8 cellular contexts compared by ENCODE assay signal in genomic region chr1:224357626-224358124, GRCh38. TPM values are rescaled to one million over a fixed set of nuclear protein-coding genes. Genes with fewer than 3 reads are reported as not detected.
DNase-seq lines count a peak whose midpoint lies in the region; ATAC-seq and TF ChIP-seq lines count a peak whose summit lies in the region.

No MANE protein-coding gene starts in this region.

- no peak for TF ChIP-seq CTCF in cardiac muscle cell (IDR thresholded peaks at IDR 0.05; ENCODE audit: low read depth, low read length)
- TF ChIP-seq CTCF in SU-DHL-6 (IDR thresholded peaks at IDR 0.05; ENCODE audit: insufficient read depth, low read length, poor library complexity, severe bottlenecking): no peak

- no peak overlapping the region for H2AFZ ChIP-seq in SU-DHL-6 (ENCODE audit: low read depth, low read length, severe bottlenecking)

- H3K4me3 ChIP-seq in cardiac muscle cell (peak overlapping the region; percentile 86), SU-DHL-6 (ENCODE audit: insufficient read depth, low read length, poor library complexity, severe bottlenecking) (peak overlapping the region; percentile 69), skeletal muscle satellite cell (ENCODE audit: low read length) (peak overlapping the region; percentile 99)

- H3K9me3 ChIP-seq in cardiac muscle cell (ENCODE audit: low read depth) (no peaks in the 10 kb centered on the region), SU-DHL-6 (ENCODE audit: insufficient read depth, low read length) (no peaks in the 10 kb centered on the region), skeletal muscle satellite cell (replicated peaks; ENCODE audit: low read length) (no peaks in the 10 kb centered on the region)

- no peaks in the 10 kb centered on the region for H3K9me2 ChIP-seq in SU-DHL-6 (replicated peaks; ENCODE audit: insufficient read depth, low read length)

- no peak for ATAC-seq in Right ventricle myocardium superior (ENCODE audit: poor library complexity)
- ATAC-seq in HG02884 (IDR thresholded peaks at IDR 0.05; ENCODE audit: unreplicated experiment): no peak

- H3K4me2 ChIP-seq in SU-DHL-6 (ENCODE audit: low read depth, low read length, poor library complexity, severe bottlenecking) (peak overlapping the region; percentile 66), skeletal muscle satellite cell (ENCODE audit: low read length) (peak overlapping the region; percentile 81)

- no peaks in the 10 kb centered on the region; the same call in 1 of the 2 replicates for H4K20me1 ChIP-seq in SU-DHL-6 (ENCODE audit: low read depth, low read length)

- no peaks in the 10 kb centered on the region for H3F3A ChIP-seq in SU-DHL-6 (ENCODE audit: insufficient read depth)

- intact Hi-C loops in Right ventricle myocardium superior (cut with DNase I): no loop called here

- H3K36me3 ChIP-seq in cardiac muscle cell (no peaks in the 10 kb centered on the region), SU-DHL-6 (ENCODE audit: low read length) (no peaks in the 10 kb centered on the region), skeletal muscle satellite cell (ENCODE audit: insufficient read depth, low read length) (no peaks in the 10 kb centered on the region)

- H3K27me3 ChIP-seq in cardiac muscle cell: no peaks in the 10 kb centered on the region
- no peaks in the 10 kb centered on the region for H3K27me3 ChIP-seq in SU-DHL-6 (ENCODE audit: low read length)
- no peaks in the 10 kb centered on the region for H3K27me3 ChIP-seq in skeletal muscle satellite cell (ENCODE audit: control insufficient read depth, insufficient read depth, low read length)

- H3K27ac ChIP-seq in cardiac muscle cell: no peak overlapping the region
- no peak overlapping the region for H3K27ac ChIP-seq in SU-DHL-6 (ENCODE audit: low read depth, low read length)

- DNase-seq in cardiac muscle cell (ENCODE audit: low read depth in 1 of 2, low spot score in 1 of 2) (peak in 1 of 2 donors; percentile 83), Right ventricle myocardium superior (no peak), fibroblast of the conjunctiva (ENCODE audit: low read depth) (peak; percentile 64), kidney glomerular epithelial cell (lab: John Stamatoyannopoulos, UW) (no peak), NCI-H1048 (lab: John Stamatoyannopoulos, UW) (no peak)

- peak overlapping the region; percentile 68 for H3K9ac ChIP-seq in SU-DHL-6 (ENCODE audit: low read length)
- peak overlapping the region; percentile 83 for H3K9ac ChIP-seq in skeletal muscle satellite cell (ENCODE audit: low read depth, low read length)

- peaks cover 25% of the 10 kb centered on the region; the same call in 1 of the 2 replicates for H3K79me2 ChIP-seq in SU-DHL-6 (ENCODE audit: insufficient read depth, low read length)

- H3K4me1 ChIP-seq in cardiac muscle cell (ENCODE audit: low read depth): peaks cover 15% of the 10 kb centered on the region
- H3K4me1 ChIP-seq in skeletal muscle satellite cell (ENCODE audit: control insufficient read depth, insufficient read depth, low read length): peaks cover 7% of the 10 kb centered on the region

RNA-seq across cellular contexts. Expression of gene CNIH4, which starts 1.0 kb away (rescaled TPM):
- total RNA-seq in cardiac muscle cell: 15.0 and 24.3 TPM in 2 replicates
- 69.5 and 80.0 TPM in 2 replicates for polyA plus RNA-seq in cardiac muscle cell
- 28.9 TPM for total RNA-seq in Right ventricle myocardium superior
- total RNA-seq in skeletal muscle satellite cell (2012; rRNA removed): 79.6 and 100 TPM in 2 replicates

RNA-seq across cellular contexts. Expression of gene NVL, which starts 27.7 kb away (rescaled TPM):
- total RNA-seq in cardiac muscle cell (32.7 and 33.3 TPM in 2 replicates), Right ventricle myocardium superior (8.4 TPM)
- polyA plus RNA-seq in cardiac muscle cell: 24.0 and 27.6 TPM in 2 replicates
- 13.1 and 20.5 TPM in 2 replicates for total RNA-seq in skeletal muscle satellite cell (2012; rRNA removed)
